8 cellular contexts compared by ENCODE assay signal in genomic region chr6:86937219-86938079, GRCh38. TPM values are rescaled to one million over a fixed set of nuclear protein-coding genes. Genes with fewer than 3 reads are reported as not detected.
DNase-seq lines count a peak whose midpoint lies in the region; ATAC-seq and TF ChIP-seq lines count a peak whose summit lies in the region.

Gene HTR1E, plus strand, starts transcription at chr6:86937528. Its CDS starts 77,807 bp downstream, at chr6:87015335.

- H3K4me3 Mint-ChIP-seq in activated CD8-positive, alpha-beta memory T cell treated with anti-CD3 and anti-CD28 coated beads, Interleukin-2, amount 10 ng/mL, durations not matched to agents 7 days and 5 days: no peak within 1 kb of the TSS

- CTCF ChIA-PET in activated CD8-positive, alpha-beta memory T cell treated with anti-CD3 and anti-CD28 coated beads, Interleukin-2, amount 10 ng/mL, durations not matched to agents 7 days and 5 days (lab: Charles Lee): no interaction called here

- peaks cover 36% of the 10 kb centered on the region for H3K27me3 ChIP-seq in upper lobe of right lung

- TF ChIP-seq CTCF in upper lobe of right lung (IDR thresholded peaks at IDR 0.05): peak; percentile 40

- no peak within 1 kb of the TSS for H3K27ac Mint-ChIP-seq in activated CD8-positive, alpha-beta memory T cell treated with anti-CD3 and anti-CD28 coated beads, Interleukin-2, amount 10 ng/mL, durations not matched to agents 7 days and 5 days

- peak within 1 kb of the TSS; percentile 16 for H3K4me3 ChIP-seq in upper lobe of right lung

- intact Hi-C loops in upper lobe of right lung (cut with DNase I): no loop called here

- no peaks in the 10 kb centered on the region for H3K36me3 Mint-ChIP-seq in activated CD8-positive, alpha-beta memory T cell treated with anti-CD3 and anti-CD28 coated beads, Interleukin-2, amount 10 ng/mL, durations not matched to agents 7 days and 5 days

- DNase-seq in stimulated activated CD4-positive, alpha-beta T cell treated with anti-CD3 and anti-CD28 coated beads, Interleukin-15, amount 100 ng/mL, for 24 hours: peak; percentile 28
- DNase-seq in stimulated activated CD4-positive, alpha-beta T cell treated with anti-CD3 and anti-CD28 coated beads, Interleukin-4, amount 100 ng/mL, for 4 hours: no peak
- peak; percentile 76 for DNase-seq in NCI-H748 (lab: John Stamatoyannopoulos, UW; ENCODE audit: unreplicated experiment)
- DNase-seq in cerebellum (ENCODE audit: low spot score): peak; percentile 73
- DNase-seq in lung microvascular endothelial cell (ENCODE audit: low read depth in 2 of 2): peak; percentile 22 to 31
- DNase-seq in upper lobe of right lung: peak; percentile 65
- DNase-seq in activated CD8-positive, alpha-beta memory T cell treated with anti-CD3 and anti-CD28 coated beads, Interleukin-2, amount 10 ng/mL, durations not matched to agents 7 days and 5 days: no peak

- H3K9me3 ChIP-seq in upper lobe of right lung: no peaks in the 10 kb centered on the region

- no peak within 1 kb of the TSS for H3K27ac ChIP-seq in upper lobe of right lung

- peaks cover 46% of the 10 kb centered on the region for H3K27me3 Mint-ChIP-seq in activated CD8-positive, alpha-beta memory T cell treated with anti-CD3 and anti-CD28 coated beads, Interleukin-2, amount 10 ng/mL, durations not matched to agents 7 days and 5 days

- no peaks in the 10 kb centered on the region for H3K4me1 ChIP-seq in upper lobe of right lung

- ATAC-seq in HG02973 (IDR thresholded peaks at IDR 0.05; ENCODE audit: unreplicated experiment) (peak; percentile 64), upper lobe of right lung (peak; percentile 74)
- no peak for ATAC-seq in activated CD8-positive, alpha-beta memory T cell treated with anti-CD3 and anti-CD28 coated beads, Interleukin-2, amount 10 ng/mL, durations not matched to agents 7 days and 5 days

- H3K36me3 ChIP-seq in upper lobe of right lung: no peaks in the 10 kb centered on the region

- no peaks in the 10 kb centered on the region for H3K9me3 Mint-ChIP-seq in activated CD8-positive, alpha-beta memory T cell treated with anti-CD3 and anti-CD28 coated beads, Interleukin-2, amount 10 ng/mL, durations not matched to agents 7 days and 5 days (ENCODE audit: low read depth)

- no peaks in the 10 kb centered on the region for H3K4me1 Mint-ChIP-seq in activated CD8-positive, alpha-beta memory T cell treated with anti-CD3 and anti-CD28 coated beads, Interleukin-2, amount 10 ng/mL, durations not matched to agents 7 days and 5 days

RNA-seq across cellular contexts. Expression of gene HTR1E, which starts in this region (rescaled TPM):
- 0.54 TPM for total RNA-seq in cerebellum
- not detected in 2 replicates for total RNA-seq in lung microvascular endothelial cell
- total RNA-seq in upper lobe of right lung: not detected
- not detected for total RNA-seq in activated CD8-positive, alpha-beta memory T cell treated with anti-CD3 and anti-CD28 coated beads, Interleukin-2, amount 10 ng/mL, durations not matched to agents 7 days and 5 days

Comparison
In these comparisons a context has a peak if more than half of its experiments do, and no peak if none do; other contexts are left out.
1. DNase-seq: peak in stimulated activated CD4-positive, alpha-beta T cell treated with anti-CD3 and anti-CD28 coated beads, Interleukin-15, amount 100 ng/mL, for 24 hours (single experiment) and NCI-H748 (single experiment); none in stimulated activated CD4-positive, alpha-beta T cell treated with anti-CD3 and anti-CD28 coated beads, Interleukin-4, amount 100 ng/mL, for 4 hours (0 of 2) and activated CD8-positive, alpha-beta memory T cell treated with anti-CD3 and anti-CD28 coated beads, Interleukin-2, amount 10 ng/mL, durations not matched to agents 7 days and 5 days (single experiment).
2. Peak in DNase-seq in cerebellum; RNA of the gene not detected or under 1 TPM.
3. Peak in DNase-seq in lung microvascular endothelial cell; RNA of the gene not detected or under 1 TPM.
4. Peak in DNase-seq, ATAC-seq and H3K4me3 ChIP-seq in upper lobe of right lung; RNA of the gene not detected or under 1 TPM.